1 cellular context compared by ENCODE assay signal in genomic region chr9:85172001-85172978, GRCh38.
A peak's percentile ranks its signal among the peaks of the same experiment; 100 is the strongest.
TF ChIP-seq lines count a peak whose summit lies in the region.

No MANE protein-coding gene starts in this region.

TF ChIP-seq in GM12878, 131 proteins besides CTCF, POLR2A, EP300 and RAD21 (continued from another document and continues in another):
- no peak for TF ChIP-seq CEBPZ (IDR thresholded peaks at IDR 0.05; ENCODE audit: low read depth, low read length)
- TF ChIP-seq ZNF217 (IDR thresholded peaks at IDR 0.05) = no peak
- no peak for TF ChIP-seq WRNIP1 (IDR thresholded peaks at IDR 0.05; ENCODE audit: borderline replicate concordance, low read depth, low read length)
- 0 out of 2 replicates have a peak, but pooled peaks have one; percentile 21 for TF ChIP-seq NR2F1 (conservative IDR thresholded peaks at IDR 0.05)
- TF ChIP-seq USF2 (IDR thresholded peaks at IDR 0.05; ENCODE audit: borderline replicate concordance, low read depth, low read length) = no peak
- TF ChIP-seq HDGF (IDR thresholded peaks at IDR 0.05) = no peak
- no peak for TF ChIP-seq SMC3 (IDR thresholded peaks at IDR 0.05; ENCODE audit: borderline replicate concordance, low read length)
- TF ChIP-seq LARP7 (IDR thresholded peaks at IDR 0.05) = no peak
- TF ChIP-seq EGR1 (IDR thresholded peaks at IDR 0.05; ENCODE audit: borderline replicate concordance in 1 of 2, low read depth in 2 of 2, low read length in 2 of 2) = no peak
- TF ChIP-seq NR2C2 (IDR thresholded peaks at IDR 0.05; ENCODE audit: borderline replicate concordance, control insufficient read depth, insufficient read length, low read depth) = no peak
- TF ChIP-seq ZBTB11 (CRISPR knock-in tag; IDR thresholded peaks at IDR 0.05) = no peak
- TF ChIP-seq ZBED1 (IDR thresholded peaks at IDR 0.05; ENCODE audit: borderline replicate concordance) = no peak
- no peak for TF ChIP-seq NFXL1 (IDR thresholded peaks at IDR 0.05; ENCODE audit: borderline replicate concordance)
- TF ChIP-seq, protein P1, sequence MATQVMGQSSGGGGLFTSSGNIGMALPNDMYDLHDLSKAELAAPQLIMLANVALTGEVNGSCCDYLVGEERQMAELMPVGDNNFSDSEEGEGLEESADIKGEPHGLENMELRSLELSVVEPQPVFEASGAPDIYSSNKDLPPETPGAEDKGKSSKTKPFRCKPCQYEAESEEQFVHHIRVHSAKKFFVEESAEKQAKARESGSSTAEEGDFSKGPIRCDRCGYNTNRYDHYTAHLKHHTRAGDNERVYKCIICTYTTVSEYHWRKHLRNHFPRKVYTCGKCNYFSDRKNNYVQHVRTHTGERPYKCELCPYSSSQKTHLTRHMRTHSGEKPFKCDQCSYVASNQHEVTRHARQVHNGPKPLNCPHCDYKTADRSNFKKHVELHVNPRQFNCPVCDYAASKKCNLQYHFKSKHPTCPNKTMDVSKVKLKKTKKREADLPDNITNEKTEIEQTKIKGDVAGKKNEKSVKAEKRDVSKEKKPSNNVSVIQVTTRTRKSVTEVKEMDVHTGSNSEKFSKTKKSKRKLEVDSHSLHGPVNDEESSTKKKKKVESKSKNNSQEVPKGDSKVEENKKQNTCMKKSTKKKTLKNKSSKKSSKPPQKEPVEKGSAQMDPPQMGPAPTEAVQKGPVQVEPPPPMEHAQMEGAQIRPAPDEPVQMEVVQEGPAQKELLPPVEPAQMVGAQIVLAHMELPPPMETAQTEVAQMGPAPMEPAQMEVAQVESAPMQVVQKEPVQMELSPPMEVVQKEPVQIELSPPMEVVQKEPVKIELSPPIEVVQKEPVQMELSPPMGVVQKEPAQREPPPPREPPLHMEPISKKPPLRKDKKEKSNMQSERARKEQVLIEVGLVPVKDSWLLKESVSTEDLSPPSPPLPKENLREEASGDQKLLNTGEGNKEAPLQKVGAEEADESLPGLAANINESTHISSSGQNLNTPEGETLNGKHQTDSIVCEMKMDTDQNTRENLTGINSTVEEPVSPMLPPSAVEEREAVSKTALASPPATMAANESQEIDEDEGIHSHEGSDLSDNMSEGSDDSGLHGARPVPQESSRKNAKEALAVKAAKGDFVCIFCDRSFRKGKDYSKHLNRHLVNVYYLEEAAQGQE (IDR thresholded peaks at IDR 0.05; ENCODE audit: low read depth, low read length) = no peak
- no peak for TF ChIP-seq ASH2L (IDR thresholded peaks at IDR 0.05; ENCODE audit: borderline replicate concordance, low read depth)
- TF ChIP-seq IKZF2 (IDR thresholded peaks at IDR 0.05) = peak; percentile 23 to 28; a peak in 2 of 4 replicates
- TF ChIP-seq PAX5 (IDR thresholded peaks at IDR 0.05; ENCODE audit: borderline replicate concordance, low read depth, low read length) = no peak
- no peak for TF ChIP-seq YBX1 (IDR thresholded peaks at IDR 0.05)
- no peak for TF ChIP-seq SREBF1 (IDR thresholded peaks at IDR 0.05; ENCODE audit: low read length)
- TF ChIP-seq, protein P2, sequence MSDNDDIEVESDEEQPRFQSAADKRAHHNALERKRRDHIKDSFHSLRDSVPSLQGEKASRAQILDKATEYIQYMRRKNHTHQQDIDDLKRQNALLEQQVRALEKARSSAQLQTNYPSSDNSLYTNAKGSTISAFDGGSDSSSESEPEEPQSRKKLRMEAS (IDR thresholded peaks at IDR 0.05; ENCODE audit: low read depth, low read length) = no peak
- no peak for TF ChIP-seq MTA3 (IDR thresholded peaks at IDR 0.05; ENCODE audit: borderline replicate concordance, low read length)
- TF ChIP-seq, protein P3, sequence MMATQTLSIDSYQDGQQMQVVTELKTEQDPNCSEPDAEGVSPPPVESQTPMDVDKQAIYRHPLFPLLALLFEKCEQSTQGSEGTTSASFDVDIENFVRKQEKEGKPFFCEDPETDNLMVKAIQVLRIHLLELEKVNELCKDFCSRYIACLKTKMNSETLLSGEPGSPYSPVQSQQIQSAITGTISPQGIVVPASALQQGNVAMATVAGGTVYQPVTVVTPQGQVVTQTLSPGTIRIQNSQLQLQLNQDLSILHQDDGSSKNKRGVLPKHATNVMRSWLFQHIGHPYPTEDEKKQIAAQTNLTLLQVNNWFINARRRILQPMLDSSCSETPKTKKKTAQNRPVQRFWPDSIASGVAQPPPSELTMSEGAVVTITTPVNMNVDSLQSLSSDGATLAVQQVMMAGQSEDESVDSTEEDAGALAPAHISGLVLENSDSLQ (IDR thresholded peaks at IDR 0.05) = peak; percentile 80
- no peak for TF ChIP-seq SIX5 (IDR thresholded peaks at IDR 0.05; ENCODE audit: low read depth, low read length, severe bottlenecking)
- no peak for TF ChIP-seq RCOR1 (conservative IDR thresholded peaks at IDR 0.05; ENCODE audit: low read depth, low read length)
- 0 out of 2 replicates have a peak, but pooled peaks have one; percentile 28 for TF ChIP-seq NBN (IDR thresholded peaks at IDR 0.05)
- no peak for TF ChIP-seq RAD51 (IDR thresholded peaks at IDR 0.05)
- no peak for TF ChIP-seq JUNB (IDR thresholded peaks at IDR 0.05)
- no peak for TF ChIP-seq BCLAF1 (IDR thresholded peaks at IDR 0.05)
- TF ChIP-seq NFYA (IDR thresholded peaks at IDR 0.05; ENCODE audit: borderline replicate concordance, low read depth, low read length) = no peak
- TF ChIP-seq, protein P4, sequence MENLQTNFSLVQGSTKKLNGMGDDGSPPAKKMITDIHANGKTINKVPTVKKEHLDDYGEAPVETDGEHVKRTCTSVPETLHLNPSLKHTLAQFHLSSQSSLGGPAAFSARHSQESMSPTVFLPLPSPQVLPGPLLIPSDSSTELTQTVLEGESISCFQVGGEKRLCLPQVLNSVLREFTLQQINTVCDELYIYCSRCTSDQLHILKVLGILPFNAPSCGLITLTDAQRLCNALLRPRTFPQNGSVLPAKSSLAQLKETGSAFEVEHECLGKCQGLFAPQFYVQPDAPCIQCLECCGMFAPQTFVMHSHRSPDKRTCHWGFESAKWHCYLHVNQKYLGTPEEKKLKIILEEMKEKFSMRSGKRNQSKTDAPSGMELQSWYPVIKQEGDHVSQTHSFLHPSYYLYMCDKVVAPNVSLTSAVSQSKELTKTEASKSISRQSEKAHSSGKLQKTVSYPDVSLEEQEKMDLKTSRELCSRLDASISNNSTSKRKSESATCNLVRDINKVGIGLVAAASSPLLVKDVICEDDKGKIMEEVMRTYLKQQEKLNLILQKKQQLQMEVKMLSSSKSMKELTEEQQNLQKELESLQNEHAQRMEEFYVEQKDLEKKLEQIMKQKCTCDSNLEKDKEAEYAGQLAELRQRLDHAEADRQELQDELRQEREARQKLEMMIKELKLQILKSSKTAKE (IDR thresholded peaks at IDR 0.05; ENCODE audit: low read depth, poor library complexity, severe bottlenecking) = peak; percentile 73
- TF ChIP-seq RELA (IDR thresholded peaks at IDR 0.05; ENCODE audit: borderline replicate concordance, partially characterized antibody) = no peak
- TF ChIP-seq MXI1 (IDR thresholded peaks at IDR 0.05; ENCODE audit: low read depth, low read length) = no peak
- TF ChIP-seq EZH2 (IDR thresholded peaks at IDR 0.05; ENCODE audit: borderline replicate concordance, control insufficient read depth, low read depth, low read length) = no peak
- no peak for TF ChIP-seq SMAD1 (IDR thresholded peaks at IDR 0.05; ENCODE audit: low read depth, partially characterized antibody)
- peak; percentile 20; the same call in 1 of the 2 replicates for TF ChIP-seq ATF7 (IDR thresholded peaks at IDR 0.05; ENCODE audit: low read depth)
- TF ChIP-seq E4F1 (IDR thresholded peaks at IDR 0.05; ENCODE audit: borderline replicate concordance, partially characterized antibody) = no peak
- no peak for TF ChIP-seq SP1 (IDR thresholded peaks at IDR 0.05; ENCODE audit: low read depth, low read length)
- peak; percentile 43 for TF ChIP-seq IKZF1 (conservative IDR thresholded peaks at IDR 0.05)
- TF ChIP-seq CBFB (IDR thresholded peaks at IDR 0.05; ENCODE audit: low read depth) = no peak
- TF ChIP-seq, protein P5, sequence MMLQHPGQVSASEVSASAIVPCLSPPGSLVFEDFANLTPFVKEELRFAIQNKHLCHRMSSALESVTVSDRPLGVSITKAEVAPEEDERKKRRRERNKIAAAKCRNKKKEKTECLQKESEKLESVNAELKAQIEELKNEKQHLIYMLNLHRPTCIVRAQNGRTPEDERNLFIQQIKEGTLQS (IDR thresholded peaks at IDR 0.05; ENCODE audit: borderline replicate concordance, extremely low read depth, low read depth, low read length) = no peak
